ENCODE assay signal across 17 cellular contexts in the genomic region with DNA sequence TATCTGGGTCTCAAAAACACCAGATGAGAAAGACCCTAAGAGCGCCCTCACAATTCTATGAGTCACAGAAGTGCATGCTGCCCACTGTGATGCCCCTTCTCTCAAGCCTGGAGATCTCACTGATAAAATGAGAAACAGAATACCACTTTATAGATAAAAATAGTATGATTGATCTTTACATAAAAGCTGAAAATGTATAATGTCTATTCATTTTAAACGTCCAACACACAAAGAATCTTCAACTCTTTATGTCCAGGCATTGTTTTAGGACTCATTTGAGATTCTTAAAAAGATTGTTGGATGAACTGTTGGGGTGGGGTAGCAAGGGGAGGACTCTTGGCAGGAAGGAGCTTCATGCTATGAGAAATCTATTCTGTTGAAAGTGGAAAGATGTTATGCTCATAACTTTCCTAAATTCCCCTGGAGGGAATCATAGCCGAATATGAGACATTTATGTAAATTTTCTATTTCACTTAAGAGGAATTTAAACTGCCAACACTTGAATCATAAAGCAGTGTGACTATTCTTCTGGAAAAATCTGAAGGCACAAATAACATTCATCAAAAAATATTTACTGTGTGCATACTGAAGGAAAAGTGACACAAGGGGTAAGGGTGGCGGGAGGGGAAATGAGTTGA.
DNase-seq lines count a peak whose midpoint lies in the region; ATAC-seq lines count a peak whose summit lies in the region.
"Had no signal": no experiment of that assay in that cellular context is flagged by ENCODE, and none has a peak within 500 bp of the region (broad histone marks: within the 10 kb centered on the region; RNA-seq: fewer than 3 reads in every experiment).

No MANE protein-coding gene starts in this region.

- H3K9me2 ChIP-seq in GM23248 (ENCODE audit: insufficient read depth) = no peaks in the 10 kb centered on the region

- in situ Hi-C loops in GM23248 (cut with MboI) = no loop called here

- H4K20me1 ChIP-seq in GM23248 (ENCODE audit: insufficient read depth) = no peaks in the 10 kb centered on the region

- H3K9ac ChIP-seq in GM23248 (no peak overlapping the region), subcutaneous abdominal adipose tissue (ENCODE audit: low read length in 5 of 5) (no peak overlapping the region)

- H3F3A ChIP-seq in GM23248 (ENCODE audit: insufficient read depth) = peaks cover 7% of the 10 kb centered on the region; the same call in 1 of the 2 replicates

- WGBS in GM23248 (ENCODE audit: low coverage in 1 of 2, low lambda C conversion rate in 2 of 2, missing lambda C conversion rate in 2 of 2), 2 experiments = 61 to 64% methylated on average over 4 of the region's 4 CpGs

- H3K4me1 Mint-ChIP-seq in activated naive CD8-positive, alpha-beta T cell treated with anti-CD3 and anti-CD28 coated beads for 36 hours = no peaks in the 10 kb centered on the region
- no peaks in the 10 kb centered on the region for H3K4me1 Mint-ChIP-seq in activated CD4-positive, alpha-beta T cell treated with anti-CD3 and anti-CD28 coated beads, Interleukin-2, amount 10 ng/mL, durations not matched to agents 24 days and 14 days
- H3K4me1 Mint-ChIP-seq: B cell; CD4-positive, alpha-beta memory T cell had no signal

- H3K4me3 ChIP-seq in GM23248 = no peak overlapping the region
- no peak overlapping the region for H3K4me3 ChIP-seq in subcutaneous abdominal adipose tissue (ENCODE audit: low read depth in 1 of 5, low read length in 5 of 5)
- H3K4me3 ChIP-seq: GM23338 had no signal

- peak overlapping the region; percentile 60 for H3K4me2 ChIP-seq in GM23248 (ENCODE audit: unreplicated experiment)
- H3K4me2 ChIP-seq: GM23338 had no signal

- H3K79me2 ChIP-seq in GM23248 (ENCODE audit: insufficient read depth) = peaks cover 7% of the 10 kb centered on the region; the same call in 1 of the 2 replicates

- H2AFZ ChIP-seq in GM23248 = no peak overlapping the region
- H2AFZ ChIP-seq: GM23338 had no signal

- DNase-seq in GM23248 = peak; percentile 56
- DNase-seq in dedifferentiated amniotic fluid mesenchymal stem cell (ENCODE audit: extremely low spot score) = peak; percentile 31
- DNase-seq in activated naive CD8-positive, alpha-beta T cell treated with anti-CD3 and anti-CD28 coated beads for 36 hours = no peak
- no peak for DNase-seq in activated CD4-positive, alpha-beta T cell treated with anti-CD3 and anti-CD28 coated beads, Interleukin-2, amount 10 ng/mL, durations not matched to agents 24 days and 14 days
- DNase-seq: CD4-positive, alpha-beta memory T cell; DND-41; NCI-H1417; NCI-H1930; NCI-H2171; NCI-H446; NK-92 treated with Interleukin-12 subunit alpha and Interleukin-12 subunit beta, amount 100 ng/mL, for 24 hours had no signal

- H3K36me3 Mint-ChIP-seq in activated naive CD8-positive, alpha-beta T cell treated with anti-CD3 and anti-CD28 coated beads for 36 hours = no peaks in the 10 kb centered on the region
- no peaks in the 10 kb centered on the region for H3K36me3 Mint-ChIP-seq in activated CD4-positive, alpha-beta T cell treated with anti-CD3 and anti-CD28 coated beads, Interleukin-2, amount 10 ng/mL, durations not matched to agents 24 days and 14 days (ENCODE audit: low read depth)
- H3K36me3 Mint-ChIP-seq: CD4-positive, alpha-beta memory T cell had no signal

- H3K4me3 Mint-ChIP-seq in activated naive CD8-positive, alpha-beta T cell treated with anti-CD3 and anti-CD28 coated beads for 36 hours = no peak overlapping the region
- H3K4me3 Mint-ChIP-seq in activated CD4-positive, alpha-beta T cell treated with anti-CD3 and anti-CD28 coated beads, Interleukin-2, amount 10 ng/mL, durations not matched to agents 24 days and 14 days = no peak overlapping the region
- H3K4me3 Mint-ChIP-seq: B cell; CD4-positive, alpha-beta memory T cell; GM23338 had no signal

- no peaks in the 10 kb centered on the region for H3K36me3 ChIP-seq in GM23248 (ENCODE audit: low read depth)
- no peaks in the 10 kb centered on the region for H3K36me3 ChIP-seq in subcutaneous abdominal adipose tissue (ENCODE audit: control insufficient read depth in 5 of 5, insufficient read depth in 5 of 5, low read length in 5 of 5)

- H3K4me1 ChIP-seq in GM23248 (ENCODE audit: insufficient read depth) (peaks cover 16% of the 10 kb centered on the region), subcutaneous abdominal adipose tissue (ENCODE audit: control insufficient read depth in 5 of 5, insufficient read depth in 5 of 5, low read length in 5 of 5) (peaks cover 3 to 57% (median 35%) of the 10 kb centered on the region in 5 donors)

- H3K27me3 Mint-ChIP-seq in activated naive CD8-positive, alpha-beta T cell treated with anti-CD3 and anti-CD28 coated beads for 36 hours = peaks cover 9% of the 10 kb centered on the region
- peaks cover 14% of the 10 kb centered on the region for H3K27me3 Mint-ChIP-seq in activated CD4-positive, alpha-beta T cell treated with anti-CD3 and anti-CD28 coated beads, Interleukin-2, amount 10 ng/mL, durations not matched to agents 24 days and 14 days

- no peak overlapping the region for H3K27ac Mint-ChIP-seq in activated naive CD8-positive, alpha-beta T cell treated with anti-CD3 and anti-CD28 coated beads for 36 hours
- H3K27ac Mint-ChIP-seq in activated CD4-positive, alpha-beta T cell treated with anti-CD3 and anti-CD28 coated beads, Interleukin-2, amount 10 ng/mL, durations not matched to agents 24 days and 14 days = no peak overlapping the region
- H3K27ac Mint-ChIP-seq: B cell; CD4-positive, alpha-beta memory T cell; GM23338 had no signal

- H3K27me3 ChIP-seq in GM23248 (replicated peaks; ENCODE audit: insufficient read depth) = no peaks in the 10 kb centered on the region
- H3K27me3 ChIP-seq in layer of hippocampus (ENCODE audit: control insufficient read depth, insufficient read depth, low read length) = no peaks in the 10 kb centered on the region
- no peaks in the 10 kb centered on the region for H3K27me3 ChIP-seq in subcutaneous abdominal adipose tissue (ENCODE audit: control insufficient read depth in 5 of 5, insufficient read depth in 4 of 5, low read length in 5 of 5)

- intact Hi-C loops in activated CD4-positive, alpha-beta T cell treated with anti-CD3 and anti-CD28 coated beads, Interleukin-2, amount 10 ng/mL, durations not matched to agents 24 days and 14 days (cut with micrococcal nuclease) = no loop called here

- ATAC-seq in HG03175 (IDR thresholded peaks at IDR 0.05; ENCODE audit: unreplicated experiment) (no peak), HG02642 (IDR thresholded peaks at IDR 0.05; ENCODE audit: poor library complexity, unreplicated experiment) (no peak)
- ATAC-seq: GM23338 had no signal

- H3K27ac ChIP-seq in GM23248 = peak overlapping the region; percentile 4
- peak overlapping the region; percentile 54 for H3K27ac ChIP-seq in layer of hippocampus (ENCODE audit: low read depth, low read length)
- H3K27ac ChIP-seq in subcutaneous abdominal adipose tissue (ENCODE audit: low read depth, low read length) = peak overlapping the region; percentile 16

- H3K9me3 ChIP-seq in GM23248 (ENCODE audit: low read depth) (no peaks in the 10 kb centered on the region), subcutaneous abdominal adipose tissue (ENCODE audit: control insufficient read depth in 5 of 5, low read length in 5 of 5) (no peaks in the 10 kb centered on the region)

- no peaks in the 10 kb centered on the region for H3K9me3 Mint-ChIP-seq in activated naive CD8-positive, alpha-beta T cell treated with anti-CD3 and anti-CD28 coated beads for 36 hours
- H3K9me3 Mint-ChIP-seq in activated CD4-positive, alpha-beta T cell treated with anti-CD3 and anti-CD28 coated beads, Interleukin-2, amount 10 ng/mL, durations not matched to agents 24 days and 14 days = no peaks in the 10 kb centered on the region
- H3K9me3 Mint-ChIP-seq: GM23338 had no signal

Comparison
In these comparisons a context has a peak if more than half of its experiments do, and no peak if none do; other contexts are left out.
1. DNase-seq: peak in GM23248 (single experiment) and dedifferentiated amniotic fluid mesenchymal stem cell (single experiment); none in activated naive CD8-positive, alpha-beta T cell treated with anti-CD3 and anti-CD28 coated beads for 36 hours (single experiment) and activated CD4-positive, alpha-beta T cell treated with anti-CD3 and anti-CD28 coated beads, Interleukin-2, amount 10 ng/mL, durations not matched to agents 24 days and 14 days (single experiment).
2. H3K27ac ChIP-seq: peak in every context shown above with its lines; median percentile 54 in layer of hippocampus; 16 in subcutaneous abdominal adipose tissue; 4 in GM23248.